ENCODE assay signal across 12 cellular contexts in genomic region chr3:149473314-149473990, GRCh38. TPM values are rescaled to one million over a fixed set of nuclear protein-coding genes. Genes with fewer than 3 reads are reported as not detected.
DNase-seq lines count a peak whose midpoint lies in the region; ATAC-seq and TF ChIP-seq lines count a peak whose summit lies in the region.
"Had no signal": no experiment of that assay in that cellular context is flagged by ENCODE, and none has a peak within 500 bp of the region (broad histone marks: within the 10 kb centered on the region; RNA-seq: fewer than 3 reads in every experiment).

No MANE protein-coding gene starts in this region.

- no peaks in the 10 kb centered on the region for H3K9me3 ChIP-seq in ovary
- no peaks in the 10 kb centered on the region for H3K9me3 ChIP-seq in T-helper 17 cell (ENCODE audit: control insufficient read depth, low read length, poor library complexity, severe bottlenecking)
- H3K9me3 ChIP-seq: sigmoid colon had no signal

- H3K4me1 ChIP-seq in ovary (ENCODE audit: insufficient read depth): peaks cover 3% of the 10 kb centered on the region

- H3K36me3 Mint-ChIP-seq in natural killer cell treated with Interleukin-12 subunit alpha and Interleukin-12 subunit beta and Interleukin-15 and Interleukin-18, amount 100 ng/mL, for 72 hours: no peaks in the 10 kb centered on the region
- no peaks in the 10 kb centered on the region for H3K36me3 Mint-ChIP-seq in T-helper 17 cell (ENCODE audit: low read depth)
- H3K36me3 Mint-ChIP-seq in nephron progenitor cell (ENCODE audit: low read depth): no peaks in the 10 kb centered on the region

- TF ChIP-seq POLR2A in ovary (IDR thresholded peaks at IDR 0.05): no peak

- TF ChIP-seq EP300 in ovary (IDR thresholded peaks at IDR 0.05): no peak

- no peak overlapping the region for H3K27ac Mint-ChIP-seq in natural killer cell treated with Interleukin-12 subunit alpha and Interleukin-12 subunit beta and Interleukin-15 and Interleukin-18, amount 100 ng/mL, for 72 hours
- no peak overlapping the region for H3K27ac Mint-ChIP-seq in T-helper 17 cell
- H3K27ac Mint-ChIP-seq in nephron progenitor cell: no peak overlapping the region
- H3K27ac Mint-ChIP-seq: T-helper 2 cell treated with Interferon-gamma antibody and Interleukin-4, amounts not matched to agents 5 μg/mL and 100 μg/mL, for 36 hours had no signal

- 45 to 61% (median 57%) methylated on average over 5 of the region's 5 CpGs for WGBS in ovary, 3 donors

- no peak overlapping the region for H3K4me3 ChIP-seq in epithelial cell of esophagus (ENCODE audit: low read length)
- no peak overlapping the region for H3K4me3 ChIP-seq in ovary
- H3K4me3 ChIP-seq: sigmoid colon had no signal

- H3K9me3 Mint-ChIP-seq in natural killer cell treated with Interleukin-12 subunit alpha and Interleukin-12 subunit beta and Interleukin-15 and Interleukin-18, amount 100 ng/mL, for 72 hours: no peaks in the 10 kb centered on the region
- no peaks in the 10 kb centered on the region for H3K9me3 Mint-ChIP-seq in nephron progenitor cell
- H3K9me3 Mint-ChIP-seq: T-helper 2 cell treated with Interferon-gamma antibody and Interleukin-4, amounts not matched to agents 5 μg/mL and 100 μg/mL, for 36 hours had no signal

- H3K36me3 ChIP-seq in ovary: no peaks in the 10 kb centered on the region
- H3K36me3 ChIP-seq: sigmoid colon had no signal

- H3K27ac ChIP-seq in ovary: peak overlapping the region in 1 of 2 donors; percentile 11
- H3K27ac ChIP-seq: HL-60 had no signal

- DNase-seq in DMS53 treated with DMSO at 0.1 percent for 48 hours (lab: John Stamatoyannopoulos, UW; ENCODE audit: unreplicated experiment) (peak; percentile 40), NCI-H460 (ENCODE audit: extremely low read depth, low read depth) (peak; percentile 85), epithelial cell of esophagus (ENCODE audit: low read depth) (peak; percentile 94), ovary (peak in 3 of 5 donors; percentile 55 to 58 (median 57)), T-helper 17 cell (no peak), nephron progenitor cell (no peak)
- DNase-seq in stimulated activated CD4-positive, alpha-beta T cell treated with anti-CD3 and anti-CD28 coated beads, Interleukin-2, amount 100 ng/mL, for 48 hours: no peak
- no peak for DNase-seq in natural killer cell treated with Interleukin-12 subunit alpha and Interleukin-12 subunit beta and Interleukin-15 and Interleukin-18, amount 100 ng/mL, for 72 hours (ENCODE audit: low spot score)
- DNase-seq: sigmoid colon had no signal

- H3K27me3 Mint-ChIP-seq in natural killer cell treated with Interleukin-12 subunit alpha and Interleukin-12 subunit beta and Interleukin-15 and Interleukin-18, amount 100 ng/mL, for 72 hours: peaks cover 0 to 2% of the 10 kb centered on the region in 2 donors
- H3K27me3 Mint-ChIP-seq in T-helper 17 cell: peaks cover 50% of the 10 kb centered on the region
- H3K27me3 Mint-ChIP-seq in nephron progenitor cell (ENCODE audit: low read depth, poor library complexity): no peaks in the 10 kb centered on the region

- H3K4me3 Mint-ChIP-seq in natural killer cell treated with Interleukin-12 subunit alpha and Interleukin-12 subunit beta and Interleukin-15 and Interleukin-18, amount 100 ng/mL, for 72 hours: no peak overlapping the region
- H3K4me3 Mint-ChIP-seq in T-helper 17 cell (no peak overlapping the region), nephron progenitor cell (no peak overlapping the region)
- H3K4me3 Mint-ChIP-seq: T-helper 2 cell treated with Interferon-gamma antibody and Interleukin-4, amounts not matched to agents 5 μg/mL and 100 μg/mL, for 36 hours had no signal

- TF ChIP-seq CTCF in epithelial cell of esophagus (IDR thresholded peaks at IDR 0.05; ENCODE audit: insufficient read depth, low read depth, low read length, missing control alignments): no peak
- no peak for TF ChIP-seq CTCF in ovary (IDR thresholded peaks at IDR 0.05)
- TF ChIP-seq CTCF in nephron progenitor cell (IDR thresholded peaks at IDR 0.05): no peak

- intact Hi-C loops in ovary (cut with DNase I): loop anchor here in 3 of 4 donors (10.0 kb wide), 3 partner anchors 109 to 349 kb away; partner anchors contain the start of gene HPS3 (in 1 of the 3)

- H3K4me1 Mint-ChIP-seq in natural killer cell treated with Interleukin-12 subunit alpha and Interleukin-12 subunit beta and Interleukin-15 and Interleukin-18, amount 100 ng/mL, for 72 hours (ENCODE audit: low read depth in 2 of 2): peaks cover 6 to 8% of the 10 kb centered on the region in 2 donors
- H3K4me1 Mint-ChIP-seq in T-helper 17 cell: peaks cover 2% of the 10 kb centered on the region
- H3K4me1 Mint-ChIP-seq in nephron progenitor cell: peaks cover 50% of the 10 kb centered on the region

- no peaks in the 10 kb centered on the region for H3K27me3 ChIP-seq in ovary
- H3K27me3 ChIP-seq: sigmoid colon had no signal

- ATAC-seq in natural killer cell treated with Interleukin-12 subunit alpha and Interleukin-12 subunit beta and Interleukin-15 and Interleukin-18, amount 100 ng/mL, for 72 hours: no peak
- ATAC-seq in T-helper 17 cell: no peak

RNA-seq across cellular contexts. Expression of gene TM4SF4, which starts 1.0 kb away (rescaled TPM):
- total RNA-seq in NCI-H460 (2014; rRNA removed; shearing (Covaris generic)): 0.10 TPM in 1 of 2 replicates, not detected in the other
- polyA plus RNA-seq in NCI-H460 (2014; cell fraction: nucleus; rRNA removed): not detected in 2 replicates
- total RNA-seq in ovary: 1 to 10 TPM in 2 of 7 donors, under 1 TPM in 1, not detected in 4; 0.12 to 6.9 (median 4.6) TPM
- 1 to 10 TPM in 1 of 2 donors, under 1 TPM in 1; 0.10 to 4.5 TPM for polyA plus RNA-seq in ovary
- not detected for total RNA-seq in natural killer cell treated with Interleukin-12 subunit alpha and Interleukin-12 subunit beta and Interleukin-15 and Interleukin-18, amount 100 ng/mL, for 72 hours
- total RNA-seq in T-helper 17 cell: not detected
- total RNA-seq: dermis microvascular lymphatic vessel endothelial cell had no signal

Comparison
In these comparisons a context has a peak if more than half of its experiments do, and no peak if none do; other contexts are left out.
1. DNase-seq: peak in DMS53 treated with DMSO at 0.1 percent for 48 hours (single experiment), NCI-H460 (single experiment), epithelial cell of esophagus (single experiment) and ovary (3 of 5); none in stimulated activated CD4-positive, alpha-beta T cell treated with anti-CD3 and anti-CD28 coated beads, Interleukin-2, amount 100 ng/mL, for 48 hours (0 of 2), natural killer cell treated with Interleukin-12 subunit alpha and Interleukin-12 subunit beta and Interleukin-15 and Interleukin-18, amount 100 ng/mL, for 72 hours (single experiment), T-helper 17 cell (0 of 3) and nephron progenitor cell (single experiment).